Comparison of ENCODE assay signal across 1 cellular context in genomic region chr3:52204337-52205073, GRCh38.
TF ChIP-seq lines count a peak whose summit lies in the region.

No MANE protein-coding gene starts in this region.

TF ChIP-seq in IMR-90, 13 proteins besides CTCF, POLR2A, EP300 and RAD21:
- TF ChIP-seq SMC3 (IDR thresholded peaks at IDR 0.05; ENCODE audit: low read depth, low read length) (no peak), RCOR1 (IDR thresholded peaks at IDR 0.05; ENCODE audit: insufficient replicate concordance, low read length) (no peak)
